ENCODE assay signal across 22 cellular contexts in the genomic region with DNA sequence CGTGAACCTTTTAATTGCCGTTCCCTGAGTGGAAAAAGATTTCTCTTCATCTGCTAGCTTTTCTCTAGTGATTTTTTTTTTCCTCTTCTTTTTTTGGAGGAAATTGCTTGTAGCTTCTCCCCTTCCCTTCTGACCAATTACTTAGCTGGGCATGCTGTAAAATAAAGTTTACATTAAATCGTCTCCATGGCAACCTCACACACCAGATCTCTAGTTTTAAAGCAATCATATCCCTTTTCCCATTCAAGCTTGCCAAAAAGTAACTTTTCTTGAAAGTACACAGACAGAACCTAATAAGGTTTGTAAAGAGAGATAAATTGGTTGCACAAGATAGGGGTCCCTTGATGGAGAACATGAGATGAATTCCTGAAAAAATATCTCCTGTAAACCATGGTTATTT. TPM values are rescaled to one million over a fixed set of nuclear protein-coding genes. Genes with fewer than 3 reads are reported as not detected.
DNase-seq lines count a peak whose midpoint lies in the region; ATAC-seq and TF ChIP-seq lines count a peak whose summit lies in the region.
"Had no signal": no experiment of that assay in that cellular context is flagged by ENCODE, and none has a peak within 500 bp of the region (broad histone marks: within the 10 kb centered on the region; RNA-seq: fewer than 3 reads in every experiment).

No MANE protein-coding gene starts in this region.

- no peak for ATAC-seq in HG02981 (IDR thresholded peaks at IDR 0.05; ENCODE audit: unreplicated experiment)
- ATAC-seq: esophagus mucosa; HCT116; right lobe of liver; Right ventricle myocardium inferior; stimulated activated naive CD8-positive, alpha-beta T cell treated with anti-CD3 and anti-CD28 coated beads, Interleukin-15, amount 100 ng/mL, for 72 hours had no signal

- in situ Hi-C loops in KBM-7 (cut with MboI; ENCODE audit: low pct_unique_long_range_greater_than_20kb, low sequenced_read_pairs) = no loop called here

- CTCF ChIA-PET in AG04450 (lab: Charles Lee) = interaction anchor here (0.8 kb wide), 1 partner anchor 151 kb away, joined by 3 read pairs; no protein-coding TSS in a partner anchor

- TF ChIP-seq CTCF in AG04450 (IDR thresholded peaks at IDR 0.05; ENCODE audit: low read depth, low read length) (no peak), VCaP (conservative IDR thresholded peaks at IDR 0.05) (no peak), fibroblast of villous mesenchyme (IDR thresholded peaks at IDR 0.05; ENCODE audit: insufficient read depth, low read depth, low read length) (no peak)

- peak overlapping the region; percentile 36 for H3K4me3 ChIP-seq in AG04450 (ENCODE audit: low read depth, low read length)
- no peak overlapping the region for H3K4me3 ChIP-seq in fibroblast of villous mesenchyme (ENCODE audit: low read depth, low read length)
- H3K4me3 ChIP-seq: breast epithelium, dorsolateral prefrontal cortex, right lobe of liver had no signal

- no peaks in the 10 kb centered on the region for H3K27me3 ChIP-seq in AG04450 (ENCODE audit: control insufficient read depth, insufficient read depth, low read length)
- H3K27me3 ChIP-seq: breast epithelium, right lobe of liver had no signal

- DNase-seq in AG04450 (ENCODE audit: low read depth, low spot score) (peak; percentile 45), KBM-7 (peak; percentile 4), fibroblast of villous mesenchyme (ENCODE audit: low read depth) (peak; percentile 78)
- DNase-seq in activated naive CD4-positive, alpha-beta T cell (lab: John Stamatoyannopoulos, UW) = no peak
- DNase-seq in stimulated activated CD4-positive, alpha-beta T cell treated with anti-CD3 and anti-CD28 coated beads, Interleukin-2, amount 100 ng/mL, for 48 hours = no peak
- DNase-seq in activated CD4-positive, alpha-beta T cell treated with anti-CD3 and anti-CD28 coated beads for 1 hour = no peak
- DNase-seq: activated CD4-positive, CD25-positive, alpha-beta regulatory T cell; activated naive CD8-positive, alpha-beta T cell treated with anti-CD3 and anti-CD28 coated beads, Interleukin-2, amount 10 ng/mL, durations not matched to agents 7 days and 5 days; dorsolateral prefrontal cortex; glutamatergic neuron; occipital lobe; right lobe of liver; stimulated activated naive CD8-positive, alpha-beta T cell treated with anti-CD3 and anti-CD28 coated beads, Interleukin-15, amount 100 ng/mL, for 72 hours had no signal

- H3K27ac ChIP-seq in AG04450 (ENCODE audit: low read depth, low read length) (no peak overlapping the region), VCaP (peak overlapping the region; percentile 40; the same call in 1 of the 2 replicates)
- H3K27ac ChIP-seq: breast epithelium, dorsolateral prefrontal cortex, right lobe of liver had no signal

- no peaks in the 10 kb centered on the region for H3K9me3 ChIP-seq in AG04450 (ENCODE audit: control insufficient read depth, insufficient read depth, low read length)
- H3K9me3 ChIP-seq: breast epithelium, right lobe of liver had no signal

- POLR2A ChIA-PET in AG04450 (lab: Yijun Ruan, JAX) = interaction anchor here (0.7 kb wide), 1 partner anchor 55 kb away, joined by 3 read pairs; no protein-coding TSS in a partner anchor

RNA-seq across cellular contexts. Expression of gene HTR1D, which starts 32.5 kb away (rescaled TPM):
- 0.07 and 0.11 TPM in 2 replicates for polyA plus RNA-seq in AG04450 (2011; rRNA removed)
- 0.14 TPM in 1 of 2 replicates, not detected in the other for polyA minus RNA-seq in AG04450 (2011; rRNA and poly(A)+ RNA removed)
- 0.86 and 2.3 TPM in 2 replicates for total RNA-seq in fibroblast of villous mesenchyme
- total RNA-seq: activated CD8-positive, alpha-beta memory T cell treated with anti-CD3 and anti-CD28 coated beads for 36 hours; activated naive CD8-positive, alpha-beta T cell treated with anti-CD3 and anti-CD28 coated beads, Interleukin-2, amount 10 ng/mL, durations not matched to agents 7 days and 5 days; activated T-helper 1 cell treated with anti-CD3 and anti-CD28 coated beads, Interleukin-12 subunit alpha, Interleukin-12 subunit beta, Interleukin-2, Interleukin-4 antibody, amounts not matched to agents 30 ng/mL and 10 ng/mL and 1 ng/mL, durations not matched to agents 14 hours and 24 hours and 36 hours; breast epithelium; esophagus mucosa; occipital lobe; right lobe of liver had no signal
- polyA plus RNA-seq: liver had no signal

Comparison
In these comparisons a context has a peak if more than half of its experiments do, and no peak if none do; other contexts are left out.
1. DNase-seq: peak in AG04450 (single experiment), KBM-7 (single experiment) and fibroblast of villous mesenchyme (single experiment); none in activated naive CD4-positive, alpha-beta T cell (0 of 4), stimulated activated CD4-positive, alpha-beta T cell treated with anti-CD3 and anti-CD28 coated beads, Interleukin-2, amount 100 ng/mL, for 48 hours (0 of 2) and activated CD4-positive, alpha-beta T cell treated with anti-CD3 and anti-CD28 coated beads for 1 hour (single experiment).